ENCODE assay signal across 8 cellular contexts in genomic region chr1:220093361-220094015, GRCh38. TPM values are rescaled to one million over a fixed set of nuclear protein-coding genes. Genes with fewer than 3 reads are reported as not detected.
DNase-seq lines count a peak whose midpoint lies in the region; ATAC-seq and TF ChIP-seq lines count a peak whose summit lies in the region.

No MANE protein-coding gene starts in this region.

- CTCF ChIA-PET in activated CD8-positive, alpha-beta T cell treated with anti-CD3 and anti-CD28 coated beads for 36 hours (lab: Charles Lee), result interaction anchor here (0.6 to 1.1 kb wide), 3 partner anchors 8 to 129 kb away, joined by 3 to 4 read pairs (median 3); no protein-coding TSS in a partner anchor

- peaks cover 29% of the 10 kb centered on the region for H3K4me1 Mint-ChIP-seq in activated CD4-positive, alpha-beta T cell treated with anti-CD3 and anti-CD28 coated beads, Interleukin-2, amount 10 ng/mL, durations not matched to agents 24 days and 14 days
- H3K4me1 Mint-ChIP-seq in activated CD8-positive, alpha-beta T cell treated with anti-CD3 and anti-CD28 coated beads for 36 hours (ENCODE audit: low read depth), result peaks cover 28% of the 10 kb centered on the region
- peaks cover 11 to 49% (median 39%) of the 10 kb centered on the region in 4 donors for H3K4me1 Mint-ChIP-seq in naive thymus-derived CD8-positive, alpha-beta T cell

- no peak for DNase-seq in activated CD4-positive, alpha-beta T cell treated with anti-CD3 and anti-CD28 coated beads, Interleukin-2, amount 10 ng/mL, durations not matched to agents 24 days and 14 days
- DNase-seq in activated CD4-positive, alpha-beta T cell treated with anti-CD3 and anti-CD28 coated beads, Interleukin-2, amount 50 U/mL, for 1 hour, result no peak
- DNase-seq in activated CD8-positive, alpha-beta T cell treated with anti-CD3 and anti-CD28 coated beads for 36 hours, result peak; percentile 19
- DNase-seq in naive thymus-derived CD8-positive, alpha-beta T cell, result peak in 1 of 10 donors; percentile 94
- DNase-seq in RPMI8226 (no peak), inferior parietal cortex (ENCODE audit: extremely low spot score) (no peak)
- DNase-seq in central memory CD4-positive, alpha-beta T cell, result no peak

- H3K4me3 Mint-ChIP-seq in activated CD4-positive, alpha-beta T cell treated with anti-CD3 and anti-CD28 coated beads, Interleukin-2, amount 10 ng/mL, durations not matched to agents 24 days and 14 days, result peak overlapping the region; percentile 32
- H3K4me3 Mint-ChIP-seq in activated CD8-positive, alpha-beta T cell treated with anti-CD3 and anti-CD28 coated beads for 36 hours, result no peak overlapping the region
- peak overlapping the region; percentile 31 to 86 (median 53) for H3K4me3 Mint-ChIP-seq in naive thymus-derived CD8-positive, alpha-beta T cell

- H3K27ac Mint-ChIP-seq in activated CD4-positive, alpha-beta T cell treated with anti-CD3 and anti-CD28 coated beads, Interleukin-2, amount 10 ng/mL, durations not matched to agents 24 days and 14 days, result no peak overlapping the region
- H3K27ac Mint-ChIP-seq in activated CD8-positive, alpha-beta T cell treated with anti-CD3 and anti-CD28 coated beads for 36 hours, result peak overlapping the region; percentile 34
- peak overlapping the region in 9 of 10 donors; percentile 17 to 76 (median 56) for H3K27ac Mint-ChIP-seq in naive thymus-derived CD8-positive, alpha-beta T cell

- H3K27me3 Mint-ChIP-seq in activated CD4-positive, alpha-beta T cell treated with anti-CD3 and anti-CD28 coated beads, Interleukin-2, amount 10 ng/mL, durations not matched to agents 24 days and 14 days, result no peaks in the 10 kb centered on the region
- no peaks in the 10 kb centered on the region for H3K27me3 Mint-ChIP-seq in activated CD8-positive, alpha-beta T cell treated with anti-CD3 and anti-CD28 coated beads for 36 hours
- H3K27me3 Mint-ChIP-seq in naive thymus-derived CD8-positive, alpha-beta T cell, result peaks cover 0 to 2% (median 0%) of the 10 kb centered on the region in 5 donors

- H3K36me3 Mint-ChIP-seq in activated CD4-positive, alpha-beta T cell treated with anti-CD3 and anti-CD28 coated beads, Interleukin-2, amount 10 ng/mL, durations not matched to agents 24 days and 14 days (ENCODE audit: low read depth), result peaks cover 18% of the 10 kb centered on the region
- peaks cover 14% of the 10 kb centered on the region for H3K36me3 Mint-ChIP-seq in activated CD8-positive, alpha-beta T cell treated with anti-CD3 and anti-CD28 coated beads for 36 hours (ENCODE audit: low read depth)
- peaks cover 0 to 27% (median 7%) of the 10 kb centered on the region in 3 donors for H3K36me3 Mint-ChIP-seq in naive thymus-derived CD8-positive, alpha-beta T cell

- H3K9me3 Mint-ChIP-seq in activated CD4-positive, alpha-beta T cell treated with anti-CD3 and anti-CD28 coated beads, Interleukin-2, amount 10 ng/mL, durations not matched to agents 24 days and 14 days, result no peaks in the 10 kb centered on the region
- H3K9me3 Mint-ChIP-seq in activated CD8-positive, alpha-beta T cell treated with anti-CD3 and anti-CD28 coated beads for 36 hours, result no peaks in the 10 kb centered on the region
- no peaks in the 10 kb centered on the region for H3K9me3 Mint-ChIP-seq in naive thymus-derived CD8-positive, alpha-beta T cell

- peak; percentile 7 for ATAC-seq in HG03159 (IDR thresholded peaks at IDR 0.05; ENCODE audit: unreplicated experiment)
- peak; percentile 4 for ATAC-seq in activated CD8-positive, alpha-beta T cell treated with anti-CD3 and anti-CD28 coated beads for 36 hours
- ATAC-seq in naive thymus-derived CD8-positive, alpha-beta T cell, result no peak

- POLR2A ChIA-PET in activated CD8-positive, alpha-beta T cell treated with anti-CD3 and anti-CD28 coated beads for 36 hours (lab: Charles Lee), result interaction anchor here (1.2 kb wide), 1 partner anchor 46 kb away, joined by 3 read pairs; no protein-coding TSS in a partner anchor
- POLR2A ChIA-PET in naive thymus-derived CD8-positive, alpha-beta T cell (lab: Charles Lee), result interaction anchor here (1.1 to 2.7 kb wide), 2 partner anchors 10 to 46 kb away, joined by 3 to 13 read pairs; partner anchors contain the start of gene EPRS1

- intact Hi-C loops in activated CD4-positive, alpha-beta T cell treated with anti-CD3 and anti-CD28 coated beads, Interleukin-2, amount 10 ng/mL, durations not matched to agents 24 days and 14 days (cut with micrococcal nuclease), result loop anchor here (1.0 to 10.0 kb wide), 4 partner anchors 47 to 1809 kb away; partner anchors contain the start of genes EPRS1, RAB3GAP2 and RRP15
- intact Hi-C loops in activated CD8-positive, alpha-beta T cell treated with anti-CD3 and anti-CD28 coated beads for 36 hours (cut with micrococcal nuclease), result loop anchor here (5.0 kb wide), 1 partner anchor 46 kb away; the partner anchor contains the start of gene EPRS1

- no peak for TF ChIP-seq CTCF in activated CD8-positive, alpha-beta T cell treated with anti-CD3 and anti-CD28 coated beads for 36 hours (IDR thresholded peaks at IDR 0.05)

RNA-seq across cellular contexts. Expression of gene IARS2, which starts 0.4 kb away (rescaled TPM):
- total RNA-seq in activated CD4-positive, alpha-beta T cell treated with anti-CD3 and anti-CD28 coated beads, Interleukin-2, amount 10 ng/mL, durations not matched to agents 24 days and 14 days, result 80.1 and 84.3 TPM in 2 replicates
- total RNA-seq in activated CD8-positive, alpha-beta T cell treated with anti-CD3 and anti-CD28 coated beads for 36 hours, result 10 to 100 TPM; 75.0 to 75.2 TPM
- total RNA-seq in naive thymus-derived CD8-positive, alpha-beta T cell, result 10 to 100 TPM; 44.5 to 46.0 TPM
- 10 to 100 TPM; 51.7 to 70.3 (median 58.4) TPM for polyA plus RNA-seq in naive thymus-derived CD8-positive, alpha-beta T cell

RNA-seq across cellular contexts. Expression of gene BPNT1, which starts 3.9 kb away (rescaled TPM):
- total RNA-seq in activated CD4-positive, alpha-beta T cell treated with anti-CD3 and anti-CD28 coated beads, Interleukin-2, amount 10 ng/mL, durations not matched to agents 24 days and 14 days, result 24.9 and 27.2 TPM in 2 replicates
- 10 to 100 TPM; 19.6 to 25.3 TPM for total RNA-seq in activated CD8-positive, alpha-beta T cell treated with anti-CD3 and anti-CD28 coated beads for 36 hours
- total RNA-seq in naive thymus-derived CD8-positive, alpha-beta T cell, result 10 to 100 TPM; 16.0 to 19.5 TPM
- polyA plus RNA-seq in naive thymus-derived CD8-positive, alpha-beta T cell, result 10 to 100 TPM; 15.0 to 18.4 (median 16.0) TPM

RNA-seq across cellular contexts. Expression of gene EPRS1, which starts 47.2 kb away (rescaled TPM):
- total RNA-seq in activated CD4-positive, alpha-beta T cell treated with anti-CD3 and anti-CD28 coated beads, Interleukin-2, amount 10 ng/mL, durations not matched to agents 24 days and 14 days, result 182 and 200 TPM in 2 replicates
- 100 to 1,000 TPM; 200 to 210 TPM for total RNA-seq in activated CD8-positive, alpha-beta T cell treated with anti-CD3 and anti-CD28 coated beads for 36 hours
- total RNA-seq in naive thymus-derived CD8-positive, alpha-beta T cell, result 100 to 1,000 TPM; 109 to 111 TPM
- polyA plus RNA-seq in naive thymus-derived CD8-positive, alpha-beta T cell, result 10 to 100 TPM; 47.8 to 54.3 (median 52.0) TPM

Comparison
In these comparisons a context has a peak if more than half of its experiments do, and no peak if none do; other contexts are left out.
1. ATAC-seq: peak in HG03159 (single experiment) and activated CD8-positive, alpha-beta T cell treated with anti-CD3 and anti-CD28 coated beads for 36 hours (single experiment); none in naive thymus-derived CD8-positive, alpha-beta T cell (0 of 2).